ENCODE assay signal across 21 cellular contexts in the genomic region with DNA sequence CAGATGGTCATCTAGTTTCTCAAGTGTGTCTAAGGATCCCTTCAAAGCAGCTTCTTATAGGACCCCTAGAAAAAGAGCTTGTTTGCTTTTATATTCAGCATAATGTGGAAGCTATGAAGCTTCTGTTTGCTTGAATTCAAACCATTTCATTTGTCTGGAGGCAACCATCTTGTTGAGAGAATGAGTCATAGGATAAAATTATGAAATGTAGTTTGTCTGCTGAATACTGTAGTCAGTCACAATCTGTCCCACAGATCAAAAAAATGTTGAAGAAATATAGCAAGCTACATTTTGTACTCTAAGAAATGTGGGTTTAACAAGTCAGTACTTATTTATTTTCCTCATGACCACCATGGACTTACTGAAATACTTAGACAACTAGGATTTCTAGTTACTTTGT.
DNase-seq lines count a peak whose midpoint lies in the region; ATAC-seq and TF ChIP-seq lines count a peak whose summit lies in the region.
"Had no signal": no experiment of that assay in that cellular context is flagged by ENCODE, and none has a peak within 500 bp of the region (broad histone marks: within the 10 kb centered on the region; RNA-seq: fewer than 3 reads in every experiment).

No MANE protein-coding gene starts in this region.

- H2AFZ ChIP-seq in fibroblast of lung (ENCODE audit: low read length): no peak overlapping the region

- H3K4me2 ChIP-seq in fibroblast of lung (ENCODE audit: extremely low read depth, insufficient read depth, low read length): no peak overlapping the region

- BruUV-seq in Caco-2 (replicated peaks; lab: Mats Ljungman, UMichigan): no TSS peak

- no peak overlapping the region for H3K9ac ChIP-seq in fibroblast of lung (ENCODE audit: insufficient read depth, low read length)

- intact Hi-C loops in Caco-2 (cut with micrococcal nuclease; ENCODE audit: unreplicated experiment): no loop called here

- POLR2A ChIA-PET in Caco-2 (lab: Charles Lee): no interaction called here

- H3K27me3 ChIP-seq in fibroblast of lung (ENCODE audit: control insufficient read depth, insufficient read depth, low read length) (no peaks in the 10 kb centered on the region), Caco-2 (replicated peaks; ENCODE audit: control insufficient read depth, insufficient read depth, low read length) (no peaks in the 10 kb centered on the region)
- H3K27me3 ChIP-seq: cardiac muscle cell, right atrium auricular region, SJSA1, suprapubic skin had no signal

- H3K9me3 Mint-ChIP-seq in Caco-2 (ENCODE audit: unreplicated experiment): no peaks in the 10 kb centered on the region
- H3K9me3 Mint-ChIP-seq: endodermal cell had no signal

- peak; percentile 22 for DNase-seq in HCEC 1CT
- DNase-seq in amniotic epithelial cell (ENCODE audit: low read depth): peak; percentile 23
- peak; percentile 11 to 16 for DNase-seq in fibroblast of lung (ENCODE audit: low read depth in 2 of 2)
- DNase-seq in putamen (ENCODE audit: low spot score): peak; percentile 6
- no peak for DNase-seq in activated CD4-positive, alpha-beta T cell treated with anti-CD3 and anti-CD28 coated beads, Interleukin-2, amount 50 U/mL, for 48 hours
- no peak for DNase-seq in Caco-2
- DNase-seq: activated CD4-positive, alpha-beta T cell treated with anti-CD3 and anti-CD28 coated beads for 48 hours; activated naive CD4-positive, alpha-beta T cell treated with anti-CD3 and anti-CD28 coated beads, Interleukin-2, amount 10 ng/mL, durations not matched to agents 7 days and 5 days; endodermal cell; glutamatergic neuron; H7; Kasumi-1; mesendoderm; NCI-H1417 treated with DMSO at 0.1 percent for 48 hours; stimulated activated CD4-positive, alpha-beta T cell treated with anti-CD3 and anti-CD28 coated beads, Interleukin-1b, Interleukin-23, amount 100 ng/mL, for 48 hours had no signal

- H3K4me3 ChIP-seq in fibroblast of lung (replicated peaks in 1 of 4; ENCODE audit: control extremely low read depth in 1 of 4, insufficient read depth in 1 of 4, low read depth in 3 of 4, low read length in 4 of 4) (no peak overlapping the region), Caco-2 (ENCODE audit: low read depth, low read length) (no peak overlapping the region)
- H3K4me3 ChIP-seq: cardiac muscle cell, right atrium auricular region, SJSA1, suprapubic skin had no signal

- CTCF ChIA-PET in Caco-2 (lab: Charles Lee): no interaction called here

- no peak overlapping the region for H3K27ac Mint-ChIP-seq in Caco-2 (ENCODE audit: unreplicated experiment)
- H3K27ac Mint-ChIP-seq: activated naive CD4-positive, alpha-beta T cell treated with anti-CD3 and anti-CD28 coated beads, Interleukin-2, amount 10 ng/mL, durations not matched to agents 7 days and 5 days; endodermal cell had no signal

- no peaks in the 10 kb centered on the region for H3K36me3 Mint-ChIP-seq in Caco-2 (ENCODE audit: insufficient read depth, unreplicated experiment)
- H3K36me3 Mint-ChIP-seq: activated naive CD4-positive, alpha-beta T cell treated with anti-CD3 and anti-CD28 coated beads, Interleukin-2, amount 10 ng/mL, durations not matched to agents 7 days and 5 days had no signal

- no peak for TF ChIP-seq CTCF in fibroblast of lung (conservative IDR thresholded peaks at IDR 0.05 in 1 of 2, IDR thresholded peaks at IDR 0.05 in 1 of 2; ENCODE audit: low read depth in 1 of 2, low read length in 2 of 2)
- no peak for TF ChIP-seq CTCF in Caco-2 (IDR thresholded peaks at IDR 0.05; ENCODE audit: insufficient read depth in 1 of 2, low read depth in 1 of 2, low read length in 1 of 2, severe bottlenecking in 1 of 2, unreplicated experiment in 1 of 2)

- no peaks in the 10 kb centered on the region for H3K79me2 ChIP-seq in fibroblast of lung (ENCODE audit: control insufficient read depth, insufficient read depth, low read length)

- H3K4me1 ChIP-seq in fibroblast of lung (ENCODE audit: control insufficient read depth, extremely low read depth, insufficient read depth, low read length): no peaks in the 10 kb centered on the region
- H3K4me1 ChIP-seq in Caco-2: no peaks in the 10 kb centered on the region
- H3K4me1 ChIP-seq: right atrium auricular region, SJSA1 had no signal

- H3K27me3 Mint-ChIP-seq in Caco-2 (ENCODE audit: insufficient read depth, unreplicated experiment): no peaks in the 10 kb centered on the region
- H3K27me3 Mint-ChIP-seq: activated naive CD4-positive, alpha-beta T cell treated with anti-CD3 and anti-CD28 coated beads, Interleukin-2, amount 10 ng/mL, durations not matched to agents 7 days and 5 days had no signal

- no peak for ATAC-seq in HG02970 (IDR thresholded peaks at IDR 0.05; ENCODE audit: low FRiP score, unreplicated experiment)
- no peak for ATAC-seq in activated CD4-positive, CD25-positive, alpha-beta regulatory T cell treated with anti-CD3 and anti-CD28 coated beads, Interleukin-2, amount 50 U/mL, for 24 hours

- H3K36me3 ChIP-seq in fibroblast of lung (ENCODE audit: control insufficient read depth, insufficient read depth, low read length) (no peaks in the 10 kb centered on the region), Caco-2 (ENCODE audit: control insufficient read depth, insufficient read depth, low read length) (no peaks in the 10 kb centered on the region)
- H3K36me3 ChIP-seq: cardiac muscle cell, right atrium auricular region, SJSA1, suprapubic skin had no signal

- H3K4me1 Mint-ChIP-seq in Caco-2 (ENCODE audit: low read depth, unreplicated experiment): no peaks in the 10 kb centered on the region
- H3K4me1 Mint-ChIP-seq: activated naive CD4-positive, alpha-beta T cell treated with anti-CD3 and anti-CD28 coated beads, Interleukin-2, amount 10 ng/mL, durations not matched to agents 7 days and 5 days had no signal

- H4K20me1 ChIP-seq in fibroblast of lung (ENCODE audit: control insufficient read depth, extremely low read depth, insufficient read depth, low read length): no peaks in the 10 kb centered on the region

- H3K4me3 Mint-ChIP-seq in Caco-2 (ENCODE audit: unreplicated experiment): no peak overlapping the region
- H3K4me3 Mint-ChIP-seq: activated naive CD4-positive, alpha-beta T cell treated with anti-CD3 and anti-CD28 coated beads, Interleukin-2, amount 10 ng/mL, durations not matched to agents 7 days and 5 days; endodermal cell had no signal

- no peak overlapping the region for H3K27ac ChIP-seq in fibroblast of lung (ENCODE audit: insufficient read depth, low read length)
- H3K27ac ChIP-seq: cardiac muscle cell, right atrium auricular region, SJSA1 had no signal

- H3K9me3 ChIP-seq in fibroblast of lung (ENCODE audit: control insufficient read depth, insufficient read depth, low read depth, low read length) (no peaks in the 10 kb centered on the region), Caco-2 (no peaks in the 10 kb centered on the region)
- H3K9me3 ChIP-seq: right atrium auricular region, SJSA1, suprapubic skin had no signal

Comparison
In these comparisons a context has a peak if more than half of its experiments do, and no peak if none do; other contexts are left out.
1. DNase-seq: peak in HCEC 1CT (single experiment), amniotic epithelial cell (single experiment), fibroblast of lung (2 of 2) and putamen (single experiment); none in activated CD4-positive, alpha-beta T cell treated with anti-CD3 and anti-CD28 coated beads, Interleukin-2, amount 50 U/mL, for 48 hours (0 of 2) and Caco-2 (0 of 2).